ENCODE assay signal across 1 cellular context in the genomic region with DNA sequence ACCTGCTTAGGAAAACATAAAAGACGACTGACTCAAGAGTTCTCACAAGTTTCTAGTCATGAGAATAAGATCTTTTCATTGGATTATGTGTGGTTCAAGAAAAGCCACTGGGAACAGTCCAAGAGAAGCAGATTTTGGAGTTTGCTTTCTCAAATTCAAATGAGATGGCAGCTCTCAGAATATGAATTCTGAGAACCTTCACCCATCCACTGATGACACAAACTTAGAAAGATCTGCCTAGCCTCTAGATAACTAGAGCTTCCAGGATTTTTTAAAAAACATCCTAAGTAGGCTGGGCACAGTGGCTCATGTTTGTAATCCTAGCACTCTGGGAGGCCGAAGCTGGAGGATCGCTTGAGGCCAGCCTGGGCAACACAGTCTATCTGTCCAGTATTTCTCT.
TF ChIP-seq lines count a peak whose summit lies in the region.

No MANE protein-coding gene starts in this region.

TF ChIP-seq in GM23338, 12 proteins besides CTCF, POLR2A, EP300 and RAD21:
- no peak for TF ChIP-seq EZH2 (IDR thresholded peaks at IDR 0.05; ENCODE audit: low read depth, unreplicated experiment)
